17 cellular contexts compared by ENCODE assay signal in the genomic region with DNA sequence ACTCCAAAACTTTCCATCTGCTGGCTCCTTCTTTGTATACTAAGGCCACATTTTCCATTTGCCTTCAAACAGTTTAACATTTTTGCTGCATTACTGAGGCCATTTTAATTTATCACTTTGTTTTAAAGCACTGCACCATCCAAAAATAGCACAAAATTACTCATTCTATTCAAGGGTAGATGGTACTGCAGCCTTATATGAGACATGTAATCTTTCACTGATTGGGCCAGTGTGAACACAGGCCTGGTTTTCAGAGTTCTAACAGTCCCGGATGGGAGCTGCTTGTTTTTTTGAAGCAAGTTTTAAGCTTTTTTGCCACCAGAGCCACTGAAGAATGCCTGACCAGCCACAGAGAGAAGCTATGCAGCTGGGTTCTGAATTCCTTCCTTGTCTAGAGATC.
DNase-seq lines count a peak whose midpoint lies in the region; ATAC-seq, FAIRE-seq and TF ChIP-seq lines count a peak whose summit lies in the region.
"Had no signal": no experiment of that assay in that cellular context is flagged by ENCODE, and none has a peak within 500 bp of the region (broad histone marks: within the 10 kb centered on the region; RNA-seq: fewer than 3 reads in every experiment).

No MANE protein-coding gene starts in this region.

- no peaks in the 10 kb centered on the region for H3K9me3 ChIP-seq in left ventricle myocardium inferior (replicated peaks)
- no peaks in the 10 kb centered on the region for H3K9me3 ChIP-seq in vagina
- H3K9me3 ChIP-seq: lower lobe of right lung, prostate gland had no signal

- intact Hi-C loops in left ventricle myocardium inferior (cut with micrococcal nuclease) (no loop called here), left ventricle myocardium superior (cut with micrococcal nuclease) (loop anchor here (10.0 kb wide), 1 partner anchor 259 kb away; no protein-coding TSS in a partner anchor), vagina (cut with DNase I) (no loop called here)

- TF ChIP-seq CTCF in left ventricle myocardium inferior (IDR thresholded peaks at IDR 0.05; ENCODE audit: borderline replicate concordance): no peak
- no peak for TF ChIP-seq CTCF in bronchial epithelial cell (IDR thresholded peaks at IDR 0.05; ENCODE audit: insufficient read depth, low read length, severe bottlenecking)
- TF ChIP-seq CTCF in vagina (IDR thresholded peaks at IDR 0.05): no peak

- DNase-seq in left ventricle myocardium inferior (no peak), left ventricle myocardium superior (no peak), bronchial epithelial cell (ENCODE audit: low read depth) (peak; percentile 17), kidney tubule cell (ENCODE audit: low spot score) (peak; percentile 52), vagina (ENCODE audit: extremely low spot score in 2 of 2) (peak in 1 of 2 donors; percentile 29), GM19239 (ENCODE audit: insufficient read length, low spot score) (no peak), NCI-H187 treated with DMSO at 0.1 percent for 48 hours (lab: John Stamatoyannopoulos, UW) (no peak)
- DNase-seq: activated T-cell treated with anti-CD3 and anti-CD28 coated beads, Interleukin-2, amount 50 U/mL, for 1 hour; central memory CD4-positive, alpha-beta T cell; lower lobe of right lung; NCI-H446 treated with DMSO at 0.1 percent for 48 hours; substantia nigra had no signal

- no peak for TF ChIP-seq POLR2A in vagina (IDR thresholded peaks at IDR 0.05)

- FAIRE-seq in bronchial epithelial cell (lab: Jason Lieb, UNC): no peak
- FAIRE-seq in GM19239 (lab: Jason Lieb, UNC): no peak
- FAIRE-seq: A204.1, frontal cortex, G401.6 had no signal

- H3K4me3 ChIP-seq in left ventricle myocardium inferior (no peak overlapping the region), bronchial epithelial cell (ENCODE audit: low read depth, low read length) (no peak overlapping the region), vagina (no peak overlapping the region)
- H3K4me3 ChIP-seq: lower lobe of right lung, prostate gland had no signal

- no peak for ATAC-seq in left ventricle myocardium superior
- ATAC-seq in HG02970 (IDR thresholded peaks at IDR 0.05; ENCODE audit: low FRiP score, unreplicated experiment): no peak
- ATAC-seq: lower lobe of right lung had no signal

- H3K36me3 ChIP-seq in left ventricle myocardium inferior (no peaks in the 10 kb centered on the region), bronchial epithelial cell (ENCODE audit: control insufficient read depth, insufficient read depth, low read length) (no peaks in the 10 kb centered on the region), vagina (no peaks in the 10 kb centered on the region)
- H3K36me3 ChIP-seq: lower lobe of right lung, prostate gland had no signal

- H3K27me3 ChIP-seq in left ventricle myocardium inferior (ENCODE audit: low read depth) (no peaks in the 10 kb centered on the region), bronchial epithelial cell (ENCODE audit: control insufficient read depth, insufficient read depth, low read length) (no peaks in the 10 kb centered on the region), vagina (no peaks in the 10 kb centered on the region)

- H3K4me1 ChIP-seq in left ventricle myocardium inferior: peaks cover 45% of the 10 kb centered on the region
- H3K4me1 ChIP-seq in vagina: peaks cover 17% of the 10 kb centered on the region

- H3K27ac ChIP-seq in left ventricle myocardium inferior (replicated peaks) (peak overlapping the region; percentile 27), vagina (peak overlapping the region; percentile 10)
- H3K27ac ChIP-seq: lower lobe of right lung, prostate gland had no signal

Comparison
In these comparisons a context has a peak if more than half of its experiments do, and no peak if none do; other contexts are left out.
1. DNase-seq: peak in bronchial epithelial cell (single experiment) and kidney tubule cell (single experiment); none in left ventricle myocardium inferior (single experiment), left ventricle myocardium superior (single experiment), GM19239 (single experiment) and NCI-H187 treated with DMSO at 0.1 percent for 48 hours (single experiment).